Comparison of ENCODE assay signal across 11 cellular contexts in the genomic region with DNA sequence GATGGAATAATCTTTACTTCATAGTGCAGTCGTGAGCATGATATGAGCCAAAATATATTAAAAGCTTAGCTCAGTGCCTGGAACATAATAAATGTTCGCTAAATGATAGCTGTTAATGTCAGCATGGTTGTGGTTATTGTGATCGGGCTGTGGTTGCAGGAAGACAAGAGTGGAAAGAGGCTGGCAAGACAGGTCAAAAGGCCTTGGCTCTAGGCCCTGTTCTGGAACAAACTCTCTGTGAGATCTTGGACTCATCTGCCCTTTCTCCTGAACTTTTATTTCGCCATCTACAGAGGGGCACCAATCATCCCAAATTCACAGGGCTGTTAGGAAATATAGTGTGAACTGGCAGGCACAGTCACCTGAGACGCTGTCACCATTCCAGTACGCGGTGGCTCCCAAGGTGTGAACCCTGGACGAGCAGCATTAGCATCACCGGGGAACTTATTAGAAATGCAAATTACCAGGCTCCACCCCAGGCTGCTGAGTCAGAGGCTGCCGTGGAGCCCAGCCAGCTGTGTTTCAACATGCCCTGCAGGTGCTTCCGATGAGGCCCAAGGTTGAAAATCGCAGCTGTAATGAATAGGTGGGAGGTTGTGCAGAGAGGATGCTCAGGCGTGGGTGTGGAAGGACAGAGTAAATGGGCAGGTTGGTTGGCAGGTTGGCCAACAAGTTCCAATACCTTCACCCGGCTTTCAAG. TPM values are rescaled to one million over a fixed set of nuclear protein-coding genes. Genes with fewer than 3 reads are reported as not detected.
DNase-seq lines count a peak whose midpoint lies in the region; ATAC-seq, FAIRE-seq and TF ChIP-seq lines count a peak whose summit lies in the region.
"Had no signal": no experiment of that assay in that cellular context is flagged by ENCODE, and none has a peak within 500 bp of the region (broad histone marks: within the 10 kb centered on the region; RNA-seq: fewer than 3 reads in every experiment).

No MANE protein-coding gene starts in this region.

- no peak overlapping the region for H2BK15ac ChIP-seq in H1 (ENCODE audit: low read length)

- CTCF ChIA-PET in H1 (lab: Charles Lee; ENCODE audit: partially characterized antibody), result interaction anchor here (0.6 to 1.4 kb wide), 7 partner anchors 9 to 317 kb away, joined by 3 to 7 read pairs (median 3); no protein-coding TSS in a partner anchor

- TF ChIP-seq RAD21 in H1 (IDR thresholded peaks at IDR 0.05 in 1 of 2, conservative IDR thresholded peaks at IDR 0.05 in 1 of 2; ENCODE audit: low read depth in 2 of 2, low read length in 2 of 2), result no peak; a peak in 1 of 4 replicates

- POLR2A ChIA-PET in H1 (lab: Charles Lee; ENCODE audit: partially characterized antibody), result no interaction called here

- H2BK12ac ChIP-seq in H1 (ENCODE audit: low read depth, low read length), result no peak overlapping the region

- no peak overlapping the region for H4K5ac ChIP-seq in H1 (ENCODE audit: insufficient read length, low read depth, low read length)

- no peaks in the 10 kb centered on the region for H3K23me2 ChIP-seq in H1 (ENCODE audit: low read depth, low read length)

- 0 out of 2 replicates have a peak overlapping the region, but pooled peaks have one; percentile 84 for H2AK5ac ChIP-seq in H1 (ENCODE audit: low read depth, low read length)

- no peak overlapping the region for H3K27ac ChIP-seq in H1 (ENCODE audit: low read depth, low read length)

- H3K4me2 ChIP-seq in H1 (ENCODE audit: insufficient read depth in 1 of 2, low read depth in 2 of 2, low read length in 2 of 2), result peak overlapping the region in 1 of 2 experiments; percentile 6; a peak in 1 of 4 replicates

- H3K23ac ChIP-seq in H1 (ENCODE audit: insufficient read length), result no peak overlapping the region

- H3K18ac ChIP-seq in H1 (ENCODE audit: extremely low read depth, low read length), result no peak overlapping the region

- H3K14ac ChIP-seq in H1 (ENCODE audit: insufficient read length), result no peak overlapping the region

- TF ChIP-seq EP300 in H1 (IDR thresholded peaks at IDR 0.05; ENCODE audit: borderline replicate concordance in 1 of 2, low read depth in 2 of 2, low read length in 2 of 2), result no peak

- H2AFZ ChIP-seq in H1 (ENCODE audit: low read length), result no peak overlapping the region

- no peak overlapping the region for H2BK5ac ChIP-seq in H1 (ENCODE audit: low read depth, low read length)

- no peak overlapping the region for H4K91ac ChIP-seq in H1 (replicated peaks; ENCODE audit: insufficient read length, low read length)

- H3K27me3 ChIP-seq in H1 (replicated peaks in 1 of 4; ENCODE audit: control insufficient read depth in 3 of 4, extremely low read depth in 1 of 4, insufficient read depth in 3 of 4, low read length in 3 of 4) (no peaks in the 10 kb centered on the region), BE2C (no peaks in the 10 kb centered on the region)

- DNase-seq in COLO668 (lab: John Stamatoyannopoulos, UW; ENCODE audit: unreplicated experiment), result peak; percentile 63
- DNase-seq in LoVo (ENCODE audit: low spot score), result peak; percentile 29
- DNase-seq in H1 (ENCODE audit: low read depth in 1 of 2, low spot score in 2 of 2), result peak in 1 of 2 experiments; percentile 39
- DNase-seq in activated effector memory CD4-positive, alpha-beta T cell treated with Interleukin-2 at 50 U/mL for 16 hours, result no peak
- DNase-seq in stimulated activated CD4-positive, alpha-beta T cell treated with anti-CD3 and anti-CD28 coated beads, Interleukin-4, amount 100 ng/mL, for 24 hours, result no peak
- DNase-seq in NOMO-1 treated with DMSO at 0.1 percent for 48 hours (lab: John Stamatoyannopoulos, UW; ENCODE audit: unreplicated experiment), result no peak
- DNase-seq in BE2C, result no peak
- DNase-seq: activated naive CD8-positive, alpha-beta T cell treated with anti-CD3 and anti-CD28 coated beads, Interleukin-2, amount 10 ng/mL, durations not matched to agents 7 days and 5 days; CD4-positive, CD25-positive, alpha-beta regulatory T cell; stimulated activated naive CD8-positive, alpha-beta T cell treated with anti-CD3 and anti-CD28 coated beads, Interleukin-15, Interleukin-2, amounts not matched to agents 100 U/mL and 50 U/mL, for 24 hours had no signal

- H3K4me3 ChIP-seq in H1 (ENCODE audit: extremely low read depth in 1 of 4, insufficient read depth in 2 of 4, low read depth in 3 of 4, low read length in 4 of 4) (no peak overlapping the region), BE2C (ENCODE audit: low read depth, low read length) (no peak overlapping the region)

- H3K9ac ChIP-seq in H1 (replicated peaks in 1 of 4; ENCODE audit: extremely low read depth in 1 of 4, low read depth in 3 of 4, low read length in 3 of 4), result no peak overlapping the region

- peak; percentile 88 for ATAC-seq in GM19467 (IDR thresholded peaks at IDR 0.05; ENCODE audit: unreplicated experiment)
- ATAC-seq: stimulated activated naive CD8-positive, alpha-beta T cell treated with anti-CD3 and anti-CD28 coated beads, Interleukin-15, Interleukin-2, amounts not matched to agents 100 U/mL and 50 U/mL, for 24 hours had no signal

- TF ChIP-seq CTCF in H1 (IDR thresholded peaks at IDR 0.05; ENCODE audit: control extremely low read depth in 1 of 3, insufficient read depth in 1 of 3, low read depth in 1 of 3, low read length in 3 of 3) (no peak), BE2C (IDR thresholded peaks at IDR 0.05; ENCODE audit: low read depth, low read length) (no peak)

- no peak overlapping the region for H2BK20ac ChIP-seq in H1 (ENCODE audit: low read length)

- no peak overlapping the region for H4K8ac ChIP-seq in H1 (ENCODE audit: extremely low read depth, insufficient read depth, low read length)

- H2BK120ac ChIP-seq in H1 (replicated peaks; ENCODE audit: low read depth, low read length), result no peak overlapping the region

- no peaks in the 10 kb centered on the region for H3K79me2 ChIP-seq in H1 (ENCODE audit: control insufficient read depth in 1 of 2, insufficient read depth in 2 of 2, low read length in 2 of 2)

- no peaks in the 10 kb centered on the region for H3K9me3 ChIP-seq in H1 (ENCODE audit: insufficient read depth in 2 of 2, low read depth in 1 of 2, low read length in 1 of 2)
- H3K9me3 ChIP-seq in BE2C, result no peaks in the 10 kb centered on the region

- FAIRE-seq in H1 (lab: Jason Lieb, UNC), result no peak

- TF ChIP-seq POLR2A in H1 (IDR thresholded peaks at IDR 0.05; ENCODE audit: control extremely low read depth in 1 of 2, low read depth in 2 of 2, low read length in 2 of 2), result no peak

- H3K56ac ChIP-seq in H1 (replicated peaks; ENCODE audit: insufficient read length, low read depth, low read length), result no peak overlapping the region

- H3K36me3 ChIP-seq in H1 (ENCODE audit: control insufficient read depth in 2 of 4, insufficient read depth in 4 of 4, low read length in 3 of 4), result no peaks in the 10 kb centered on the region
- no peaks in the 10 kb centered on the region for H3K36me3 ChIP-seq in BE2C

- H3K79me1 ChIP-seq in H1 (ENCODE audit: low read depth, low read length), result no peaks in the 10 kb centered on the region

- H3K4ac ChIP-seq in H1 (replicated peaks; ENCODE audit: insufficient read length, low read depth, low read length), result no peak overlapping the region

- 54% methylated on average over 14 of the region's 14 CpGs; no CpG with 5 or more reads in 1 of the 2 experiments for WGBS in H1 (ENCODE audit: extremely low coverage in 1 of 2, insufficient coverage in 1 of 2, insufficient read length in 1 of 2, insufficient replicate concordance in 2 of 2, low coverage in 1 of 2, low lambda C conversion rate in 2 of 2, missing lambda C conversion rate in 1 of 2), 2 experiments

- H3K4me1 ChIP-seq in H1 (replicated peaks in 1 of 4; ENCODE audit: control insufficient read depth in 3 of 4, insufficient read depth in 4 of 4, low read length in 3 of 4) (peaks cover 4 to 12% (median 7%) of the 10 kb centered on the region in 4 experiments), BE2C (peaks cover 13% of the 10 kb centered on the region)

- no peaks in the 10 kb centered on the region for H4K20me1 ChIP-seq in H1 (replicated peaks in 1 of 2; ENCODE audit: control insufficient read depth in 1 of 2, insufficient read depth in 2 of 2, low read length in 2 of 2)

TF ChIP-seq in H1, 55 proteins besides CTCF, POLR2A, EP300 and RAD21:
- TF ChIP-seq CBX8 (IDR thresholded peaks at IDR 0.05; ENCODE audit: borderline replicate concordance, low read depth, low read length) (no peak), HDAC2 (IDR thresholded peaks at IDR 0.05; ENCODE audit: borderline replicate concordance in 1 of 2, low read depth in 2 of 2, low read length in 2 of 2) (0 out of 4 replicates have a peak, but pooled peaks of 1 of the 2 experiments have one; percentile 25), BCL11A (IDR thresholded peaks at IDR 0.05; ENCODE audit: low read depth in 2 of 2, low read length in 2 of 2) (no peak), MAFK (IDR thresholded peaks at IDR 0.05; ENCODE audit: low read depth, low read length) (peak; percentile 61; the same call in 1 of the 2 replicates), RBBP5 (IDR thresholded peaks at IDR 0.05; ENCODE audit: borderline replicate concordance, low read depth, low read length) (no peak), JUND (IDR thresholded peaks at IDR 0.05; ENCODE audit: low read length) (peak; percentile 69; the same call in 1 of the 2 replicates), BACH1 (IDR thresholded peaks at IDR 0.05; ENCODE audit: low read length) (peak; percentile 86)
- TF ChIP-seq, protein P1, sequence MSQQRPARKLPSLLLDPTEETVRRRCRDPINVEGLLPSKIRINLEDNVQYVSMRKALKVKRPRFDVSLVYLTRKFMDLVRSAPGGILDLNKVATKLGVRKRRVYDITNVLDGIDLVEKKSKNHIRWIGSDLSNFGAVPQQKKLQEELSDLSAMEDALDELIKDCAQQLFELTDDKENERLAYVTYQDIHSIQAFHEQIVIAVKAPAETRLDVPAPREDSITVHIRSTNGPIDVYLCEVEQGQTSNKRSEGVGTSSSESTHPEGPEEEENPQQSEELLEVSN (IDR thresholded peaks at IDR 0.05), result peak; percentile 47; the same call in 1 of the 2 replicates
- TF ChIP-seq, protein P2, sequence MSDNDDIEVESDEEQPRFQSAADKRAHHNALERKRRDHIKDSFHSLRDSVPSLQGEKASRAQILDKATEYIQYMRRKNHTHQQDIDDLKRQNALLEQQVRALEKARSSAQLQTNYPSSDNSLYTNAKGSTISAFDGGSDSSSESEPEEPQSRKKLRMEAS (IDR thresholded peaks at IDR 0.05), result peak; percentile 66
TF ChIP-seq in H1: peak in this region for 6.

RNA-seq across cellular contexts. Expression of a gene that starts 50.2 kb away (rescaled TPM):
- 26.3 and 31.5 TPM in 2 replicates for total RNA-seq in H1 (2021; fragmentation: NEBNext Ultra II Directional; extraction: Animal tissue kit (Norgen Biotek cat#: 25700))
- 8.3 and 12.2 TPM in 2 replicates for polyA plus RNA-seq in H1 (2011; rRNA removed)
- polyA plus RNA-seq in H1 (2011; cell fraction: cytosol; rRNA removed), result 13.4 TPM
- 13.6 TPM for polyA plus RNA-seq in H1 (2011; cell fraction: nucleus; rRNA removed)
- polyA plus RNA-seq in H1 (2012, experiment 1 of 2), result 18.6 to 28.7 TPM (median 21.7 TPM) in 4 replicates
- polyA plus RNA-seq in H1 (2012, experiment 2 of 2), result 2.0 TPM
- polyA plus RNA-seq in H1 (2013, experiment 1 of 2), result 40.2 TPM
- polyA plus RNA-seq in H1 (2013, experiment 2 of 2), result 48.2 TPM
- polyA minus RNA-seq in H1 (2011; rRNA and poly(A)+ RNA removed), result 12.1 and 15.0 TPM in 2 replicates
- 16.7 TPM for polyA minus RNA-seq in H1 (2011; cell fraction: cytosol; rRNA and poly(A)+ RNA removed)
- polyA minus RNA-seq in H1 (2011; cell fraction: nucleus; rRNA and poly(A)+ RNA removed), result 10.0 TPM
- polyA plus RNA-seq in BE2C (2012; ENCODE audit: insufficient read depth, insufficient read length, low read depth), result 27.3 TPM

Comparison
In these comparisons a context has a peak if more than half of its experiments do, and no peak if none do; other contexts are left out.
1. DNase-seq: peak in COLO668 (single experiment) and LoVo (single experiment); none in activated effector memory CD4-positive, alpha-beta T cell treated with Interleukin-2 at 50 U/mL for 16 hours (single experiment), stimulated activated CD4-positive, alpha-beta T cell treated with anti-CD3 and anti-CD28 coated beads, Interleukin-4, amount 100 ng/mL, for 24 hours (single experiment), NOMO-1 treated with DMSO at 0.1 percent for 48 hours (single experiment) and BE2C (single experiment).